Comparison of ENCODE assay signal across 8 cellular contexts in the genomic region with DNA sequence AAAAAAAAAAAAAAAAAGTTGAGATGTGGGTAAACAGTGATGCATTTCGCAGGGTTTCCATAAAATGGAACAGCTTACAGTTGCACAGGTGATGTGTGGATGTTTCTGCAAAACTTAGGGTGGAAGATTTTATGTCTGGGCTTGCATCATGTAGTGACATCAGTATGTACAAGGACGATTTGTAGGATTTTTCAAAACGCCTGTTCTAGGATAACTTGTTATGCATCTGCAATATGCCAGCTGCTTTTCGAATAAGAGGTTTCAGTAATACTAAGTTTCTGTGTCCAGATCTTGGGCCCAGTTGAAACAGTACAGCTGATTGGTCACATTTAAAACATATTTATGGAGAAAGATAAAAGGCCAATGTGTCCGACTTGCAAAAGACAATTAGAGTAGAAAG. TPM values are rescaled to one million over a fixed set of nuclear protein-coding genes. Genes with fewer than 3 reads are reported as not detected.
DNase-seq lines count a peak whose midpoint lies in the region; ATAC-seq, FAIRE-seq and TF ChIP-seq lines count a peak whose summit lies in the region.

No MANE protein-coding gene starts in this region.

- TF ChIP-seq CTCF in A673 (conservative IDR thresholded peaks at IDR 0.05; ENCODE audit: low read depth, low read length) (no peak), foreskin keratinocyte (conservative IDR thresholded peaks at IDR 0.05) (no peak)

- H3K27ac Mint-ChIP-seq in T-helper 17 cell = peak overlapping the region; percentile 93

- no peaks in the 10 kb centered on the region for H3K36me3 ChIP-seq in A673 (ENCODE audit: insufficient read depth, low read length, poor library complexity, severe bottlenecking)
- H3K36me3 ChIP-seq in skeletal muscle satellite cell (ENCODE audit: insufficient read depth, low read length) = no peaks in the 10 kb centered on the region

- H3K36me3 Mint-ChIP-seq in T-helper 17 cell (ENCODE audit: low read depth) = peaks cover 4% of the 10 kb centered on the region

- DNase-seq in A673 (ENCODE audit: low spot score) (peak; percentile 36), GM18507 (ENCODE audit: extremely low spot score, insufficient read length, low read depth) (no peak), T-helper 17 cell (no peak), foreskin keratinocyte (no peak), posterior vena cava (ENCODE audit: low spot score) (no peak), islet precursor cell (no peak), NOMO-1 treated with DMSO at 0.1 percent for 48 hours (lab: John Stamatoyannopoulos, UW; ENCODE audit: unreplicated experiment) (no peak)

- H3K9me3 ChIP-seq in A673 (ENCODE audit: low read depth, low read length, poor library complexity, severe bottlenecking) = no peaks in the 10 kb centered on the region
- no peaks in the 10 kb centered on the region for H3K9me3 ChIP-seq in T-helper 17 cell (ENCODE audit: control insufficient read depth, low read length, poor library complexity, severe bottlenecking)
- H3K9me3 ChIP-seq in skeletal muscle satellite cell (replicated peaks; ENCODE audit: low read length) = no peaks in the 10 kb centered on the region

- FAIRE-seq in GM18507 (lab: Jason Lieb, UNC) = peak; percentile 39

- H3K9ac ChIP-seq in skeletal muscle satellite cell (ENCODE audit: low read depth, low read length) = peak overlapping the region; percentile 86

- intact Hi-C loops in A673 (cut with micrococcal nuclease; ENCODE audit: unreplicated experiment) = loop anchor here (5.0 kb wide), 1 partner anchor 36 kb away; no protein-coding TSS in a partner anchor
- intact Hi-C loops in posterior vena cava (cut with DNase I) = loop anchor here in 1 of 2 donors (5.0 kb wide), 1 partner anchor 61 kb away; no protein-coding TSS in a partner anchor

- POLR2A ChIA-PET in A673 (lab: Charles Lee; ENCODE audit: low non-redundant PET) = interaction anchor here (0.6 kb wide), 1 partner anchor 69 kb away, joined by 3 read pairs; no protein-coding TSS in a partner anchor

- H3K4me1 ChIP-seq in A673 (ENCODE audit: insufficient read depth, low read length, poor library complexity, severe bottlenecking) (peaks cover 22% of the 10 kb centered on the region), foreskin keratinocyte (peaks cover 37% of the 10 kb centered on the region), skeletal muscle satellite cell (ENCODE audit: control insufficient read depth, insufficient read depth, low read length) (peaks cover 22% of the 10 kb centered on the region)

- H3K4me1 Mint-ChIP-seq in T-helper 17 cell = peaks cover 41% of the 10 kb centered on the region

- H3K4me3 ChIP-seq in A673 (ENCODE audit: low read depth, low read length, poor library complexity, severe bottlenecking) = peak overlapping the region; percentile 84
- H3K4me3 ChIP-seq in skeletal muscle satellite cell (ENCODE audit: low read length) = peak overlapping the region; percentile 87

- H3K27ac ChIP-seq in A673 (ENCODE audit: low read depth, low read length, poor library complexity, severe bottlenecking) = peak overlapping the region; percentile 85
- peak overlapping the region; percentile 64 for H3K27ac ChIP-seq in foreskin keratinocyte

- H3K4me2 ChIP-seq in skeletal muscle satellite cell (ENCODE audit: low read length) = peak overlapping the region; percentile 94

- no peaks in the 10 kb centered on the region for H3K27me3 Mint-ChIP-seq in T-helper 17 cell

- CTCF ChIA-PET in A673 (lab: Charles Lee) = no interaction called here

- H3K4me3 Mint-ChIP-seq in T-helper 17 cell = peak overlapping the region; percentile 94

- ATAC-seq in T-helper 17 cell (no peak), foreskin keratinocyte (no peak)

- H3K27me3 ChIP-seq in A673 (replicated peaks; ENCODE audit: insufficient read depth, low read depth, low read length, poor library complexity) (no peaks in the 10 kb centered on the region), foreskin keratinocyte (no peaks in the 10 kb centered on the region), skeletal muscle satellite cell (ENCODE audit: control insufficient read depth, insufficient read depth, low read length) (no peaks in the 10 kb centered on the region)

- BruUV-seq in A673 (replicated peaks; lab: Mats Ljungman, UMichigan) = TSS peak; percentile 49

RNA-seq across cellular contexts. Expression of gene PTPN4, which starts 1.2 kb away (rescaled TPM):
- total RNA-seq in A673 (2021) = 42.2 and 51.5 TPM in 2 replicates
- 100 to 1,000 TPM; 128 to 149 TPM for total RNA-seq in T-helper 17 cell
- 24.2 and 25.7 TPM in 2 replicates for total RNA-seq in foreskin keratinocyte
- 5.7 and 6.8 TPM in 2 replicates for polyA plus RNA-seq in foreskin keratinocyte
- 14.2 and 17.5 TPM in 2 replicates for total RNA-seq in skeletal muscle satellite cell (2012; rRNA removed)
- total RNA-seq in posterior vena cava = 10 to 100 TPM; 23.8 to 25.4 TPM
